ENCODE assay signal across 1 cellular context in the genomic region with DNA sequence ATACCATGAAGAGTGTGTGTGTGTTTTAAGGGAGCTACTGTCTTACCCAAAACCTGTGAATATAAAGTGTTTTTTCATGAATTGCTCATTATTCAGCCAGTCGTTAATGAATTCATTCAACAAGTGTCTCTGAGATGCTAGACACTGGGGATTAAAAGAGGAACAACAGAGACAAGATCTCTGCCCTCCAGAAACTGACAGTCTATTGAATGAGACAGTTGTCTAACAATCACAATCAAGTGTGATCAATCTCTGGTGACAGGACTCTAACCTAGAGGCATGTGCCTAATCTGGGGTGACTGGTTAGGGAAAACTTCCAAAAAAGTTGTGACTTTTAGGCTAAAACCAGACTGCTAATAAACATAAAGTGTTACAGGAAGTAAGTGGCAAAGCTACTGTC.
TF ChIP-seq lines count a peak whose summit lies in the region.

No MANE protein-coding gene starts in this region.

TF ChIP-seq in GM12878, 131 proteins besides CTCF, POLR2A, EP300 and RAD21 (continued from another document):
- TF ChIP-seq, protein P1, sequence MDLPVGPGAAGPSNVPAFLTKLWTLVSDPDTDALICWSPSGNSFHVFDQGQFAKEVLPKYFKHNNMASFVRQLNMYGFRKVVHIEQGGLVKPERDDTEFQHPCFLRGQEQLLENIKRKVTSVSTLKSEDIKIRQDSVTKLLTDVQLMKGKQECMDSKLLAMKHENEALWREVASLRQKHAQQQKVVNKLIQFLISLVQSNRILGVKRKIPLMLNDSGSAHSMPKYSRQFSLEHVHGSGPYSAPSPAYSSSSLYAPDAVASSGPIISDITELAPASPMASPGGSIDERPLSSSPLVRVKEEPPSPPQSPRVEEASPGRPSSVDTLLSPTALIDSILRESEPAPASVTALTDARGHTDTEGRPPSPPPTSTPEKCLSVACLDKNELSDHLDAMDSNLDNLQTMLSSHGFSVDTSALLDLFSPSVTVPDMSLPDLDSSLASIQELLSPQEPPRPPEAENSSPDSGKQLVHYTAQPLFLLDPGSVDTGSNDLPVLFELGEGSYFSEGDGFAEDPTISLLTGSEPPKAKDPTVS (IDR thresholded peaks at IDR 0.05; ENCODE audit: low read depth, low read length), result no peak
- TF ChIP-seq NRF1 (conservative IDR thresholded peaks at IDR 0.05; ENCODE audit: low read depth, low read length) (no peak), E4F1 (IDR thresholded peaks at IDR 0.05; ENCODE audit: borderline replicate concordance, partially characterized antibody) (no peak), ASH2L (IDR thresholded peaks at IDR 0.05; ENCODE audit: borderline replicate concordance, low read depth) (no peak), ZNF592 (IDR thresholded peaks at IDR 0.05) (no peak), ATF2 (IDR thresholded peaks at IDR 0.05; ENCODE audit: low read length) (no peak), IRF4 (IDR thresholded peaks at IDR 0.05; ENCODE audit: low read depth, low read length) (no peak), CREB1 (IDR thresholded peaks at IDR 0.05; ENCODE audit: low read depth) (no peak), CEBPB (IDR thresholded peaks at IDR 0.05; ENCODE audit: borderline replicate concordance in 1 of 2, low read depth in 2 of 2, low read length in 2 of 2) (no peak), LARP7 (IDR thresholded peaks at IDR 0.05) (no peak)
